In genomic region chr18:70046207-70046606, GRCh38 we compare ENCODE assay signal across 21 cellular contexts.
A peak's percentile ranks its signal among the peaks of the same experiment; 100 is the strongest.
DNase-seq lines count a peak whose midpoint lies in the region; ATAC-seq and TF ChIP-seq lines count a peak whose summit lies in the region.
"Had no signal": no experiment of that assay in that cellular context is flagged by ENCODE, and none has a peak within 500 bp of the region (broad histone marks: within the 10 kb centered on the region; RNA-seq: fewer than 3 reads in every experiment).

No MANE protein-coding gene starts in this region.

- peaks cover 26% of the 10 kb centered on the region for H3K36me3 Mint-ChIP-seq in activated CD4-positive, alpha-beta T cell treated with anti-CD3 and anti-CD28 coated beads for 36 hours (ENCODE audit: low read depth)
- H3K36me3 Mint-ChIP-seq in T-helper 17 cell (ENCODE audit: low read depth), result peaks cover 4% of the 10 kb centered on the region

- H3K9me3 ChIP-seq in thyroid gland (no peaks in the 10 kb centered on the region), T-helper 17 cell (ENCODE audit: control insufficient read depth, low read length, poor library complexity, severe bottlenecking) (no peaks in the 10 kb centered on the region)
- H3K9me3 ChIP-seq: sigmoid colon had no signal

- H3K36me3 ChIP-seq in thyroid gland, result no peaks in the 10 kb centered on the region

- H3K27me3 Mint-ChIP-seq in activated CD4-positive, alpha-beta T cell treated with anti-CD3 and anti-CD28 coated beads for 36 hours, result no peaks in the 10 kb centered on the region
- H3K27me3 Mint-ChIP-seq in T-helper 17 cell, result no peaks in the 10 kb centered on the region
- H3K27me3 Mint-ChIP-seq: activated naive CD8-positive, alpha-beta T cell treated with anti-CD3 and anti-CD28 coated beads, Interleukin-2, amount 10 ng/mL, durations not matched to agents 7 days and 5 days; dendritic cell treated with granulocyte-macrophage colony-stimulating factor and Interleukin-4, amounts not matched to agents 40 ng/mL and 50 ng/mL, for 4 days had no signal

- DNase-seq in activated CD4-positive, alpha-beta T cell treated with anti-CD3 and anti-CD28 coated beads for 36 hours, result no peak
- no peak for DNase-seq in activated CD4-positive, alpha-beta T cell treated with anti-CD3 and anti-CD28 coated beads for 48 hours
- DNase-seq in epithelial cell of esophagus (ENCODE audit: low read depth), result peak; percentile 45
- DNase-seq in kidney tubule cell (ENCODE audit: low spot score), result peak; percentile 59
- DNase-seq in thyroid gland, result peak; percentile 17 to 32
- DNase-seq in T-helper 17 cell, result no peak
- DNase-seq: activated CD4-positive, alpha-beta T cell treated with anti-CD3 and anti-CD28 coated beads for 1 hour; activated naive CD8-positive, alpha-beta T cell treated with anti-CD3 and anti-CD28 coated beads, Interleukin-2, amount 10 ng/mL, durations not matched to agents 7 days and 5 days; activated T-cell treated with anti-CD3 and anti-CD28 coated beads, Interleukin-2, amount 50 U/mL, for 4 hours; GF-D8; kidney; NCI-H1694; NCI-H524 treated with DMSO at 0.1 percent for 48 hours; sigmoid colon; stimulated activated naive CD4-positive, alpha-beta T cell treated with Interleukin-2 at 50 U/mL for 16 hours; T-helper 2 cell had no signal

- no peaks in the 10 kb centered on the region for H3K27me3 ChIP-seq in thyroid gland
- H3K27me3 ChIP-seq: sigmoid colon had no signal

- 24 to 46% methylated on average over 2 of the region's 2 CpGs for WGBS in thyroid gland, 2 donors

- H3K27ac ChIP-seq in thyroid gland, result peak overlapping the region in 1 of 3 donors; percentile 9
- H3K27ac ChIP-seq: 22Rv1, KMS-11, sigmoid colon had no signal

- ATAC-seq in activated CD4-positive, alpha-beta T cell treated with anti-CD3 and anti-CD28 coated beads for 36 hours, result no peak
- ATAC-seq in GM19328 (IDR thresholded peaks at IDR 0.05; ENCODE audit: unreplicated experiment) (no peak), HG02981 (IDR thresholded peaks at IDR 0.05; ENCODE audit: unreplicated experiment) (no peak), T-helper 17 cell (no peak)
- ATAC-seq: activated T-cell treated with anti-CD3 and anti-CD28 coated beads, Interleukin-2, amount 50 U/mL, for 4 hours had no signal

- peaks cover 7 to 9% of the 10 kb centered on the region in 2 donors for H3K4me1 ChIP-seq in thyroid gland
- H3K4me1 ChIP-seq: sigmoid colon had no signal

- no peak for TF ChIP-seq POLR2A in thyroid gland (IDR thresholded peaks at IDR 0.05)

- intact Hi-C loops in activated CD4-positive, alpha-beta T cell treated with anti-CD3 and anti-CD28 coated beads for 36 hours (cut with DNase I, micrococcal nuclease), result no loop called here
- intact Hi-C loops in thyroid gland (cut with DNase I), result no loop called here

- H3K27ac Mint-ChIP-seq in activated CD4-positive, alpha-beta T cell treated with anti-CD3 and anti-CD28 coated beads for 36 hours, result peak overlapping the region; percentile 37
- H3K27ac Mint-ChIP-seq in T-helper 17 cell, result no peak overlapping the region
- H3K27ac Mint-ChIP-seq: activated naive CD8-positive, alpha-beta T cell treated with anti-CD3 and anti-CD28 coated beads, Interleukin-2, amount 10 ng/mL, durations not matched to agents 7 days and 5 days; dendritic cell treated with granulocyte-macrophage colony-stimulating factor and Interleukin-4, amounts not matched to agents 40 ng/mL and 50 ng/mL, for 4 days had no signal

- TF ChIP-seq CTCF in epithelial cell of esophagus (IDR thresholded peaks at IDR 0.05; ENCODE audit: insufficient read depth, low read depth, low read length, missing control alignments) (no peak), thyroid gland (IDR thresholded peaks at IDR 0.05) (no peak)

- H3K4me3 Mint-ChIP-seq in activated CD4-positive, alpha-beta T cell treated with anti-CD3 and anti-CD28 coated beads for 36 hours, result no peak overlapping the region
- H3K4me3 Mint-ChIP-seq in T-helper 17 cell, result no peak overlapping the region
- H3K4me3 Mint-ChIP-seq: activated naive CD8-positive, alpha-beta T cell treated with anti-CD3 and anti-CD28 coated beads, Interleukin-2, amount 10 ng/mL, durations not matched to agents 7 days and 5 days; activated T-cell treated with anti-CD3 and anti-CD28 coated beads, Interleukin-2, amount 50 U/mL, for 4 hours; dendritic cell treated with granulocyte-macrophage colony-stimulating factor and Interleukin-4, amounts not matched to agents 40 ng/mL and 50 ng/mL, for 4 days had no signal

- no peak overlapping the region for H3K4me3 ChIP-seq in epithelial cell of esophagus (ENCODE audit: low read length)
- no peak overlapping the region for H3K4me3 ChIP-seq in thyroid gland (replicated peaks in 1 of 3)
- H3K4me3 ChIP-seq: sigmoid colon had no signal

- H3K4me1 Mint-ChIP-seq in activated CD4-positive, alpha-beta T cell treated with anti-CD3 and anti-CD28 coated beads for 36 hours, result peaks cover 6% of the 10 kb centered on the region
- peaks cover 2% of the 10 kb centered on the region for H3K4me1 Mint-ChIP-seq in T-helper 17 cell
- H3K4me1 Mint-ChIP-seq: activated naive CD8-positive, alpha-beta T cell treated with anti-CD3 and anti-CD28 coated beads, Interleukin-2, amount 10 ng/mL, durations not matched to agents 7 days and 5 days had no signal

- CTCF ChIA-PET in activated CD4-positive, alpha-beta T cell treated with anti-CD3 and anti-CD28 coated beads for 36 hours (lab: Charles Lee), result interaction anchor here (0.8 kb wide), 1 partner anchor 41 kb away, joined by 3 read pairs; no protein-coding TSS in a partner anchor

- POLR2A ChIA-PET in activated CD4-positive, alpha-beta T cell treated with anti-CD3 and anti-CD28 coated beads for 36 hours (lab: Charles Lee), result no interaction called here

- no peaks in the 10 kb centered on the region for H3K9me3 Mint-ChIP-seq in activated CD4-positive, alpha-beta T cell treated with anti-CD3 and anti-CD28 coated beads for 36 hours (ENCODE audit: low read depth)
- H3K9me3 Mint-ChIP-seq: activated naive CD8-positive, alpha-beta T cell treated with anti-CD3 and anti-CD28 coated beads, Interleukin-2, amount 10 ng/mL, durations not matched to agents 7 days and 5 days; activated T-cell treated with anti-CD3 and anti-CD28 coated beads, Interleukin-2, amount 50 U/mL, for 4 hours; dendritic cell treated with granulocyte-macrophage colony-stimulating factor and Interleukin-4, amounts not matched to agents 40 ng/mL and 50 ng/mL, for 4 days had no signal

Comparison
In these comparisons a context has a peak if more than half of its experiments do, and no peak if none do; other contexts are left out.
1. DNase-seq: peak in epithelial cell of esophagus (single experiment), kidney tubule cell (single experiment) and thyroid gland (2 of 2); none in activated CD4-positive, alpha-beta T cell treated with anti-CD3 and anti-CD28 coated beads for 36 hours (single experiment), activated CD4-positive, alpha-beta T cell treated with anti-CD3 and anti-CD28 coated beads for 48 hours (single experiment) and T-helper 17 cell (0 of 3).